9 cellular contexts compared by ENCODE assay signal in the genomic region with DNA sequence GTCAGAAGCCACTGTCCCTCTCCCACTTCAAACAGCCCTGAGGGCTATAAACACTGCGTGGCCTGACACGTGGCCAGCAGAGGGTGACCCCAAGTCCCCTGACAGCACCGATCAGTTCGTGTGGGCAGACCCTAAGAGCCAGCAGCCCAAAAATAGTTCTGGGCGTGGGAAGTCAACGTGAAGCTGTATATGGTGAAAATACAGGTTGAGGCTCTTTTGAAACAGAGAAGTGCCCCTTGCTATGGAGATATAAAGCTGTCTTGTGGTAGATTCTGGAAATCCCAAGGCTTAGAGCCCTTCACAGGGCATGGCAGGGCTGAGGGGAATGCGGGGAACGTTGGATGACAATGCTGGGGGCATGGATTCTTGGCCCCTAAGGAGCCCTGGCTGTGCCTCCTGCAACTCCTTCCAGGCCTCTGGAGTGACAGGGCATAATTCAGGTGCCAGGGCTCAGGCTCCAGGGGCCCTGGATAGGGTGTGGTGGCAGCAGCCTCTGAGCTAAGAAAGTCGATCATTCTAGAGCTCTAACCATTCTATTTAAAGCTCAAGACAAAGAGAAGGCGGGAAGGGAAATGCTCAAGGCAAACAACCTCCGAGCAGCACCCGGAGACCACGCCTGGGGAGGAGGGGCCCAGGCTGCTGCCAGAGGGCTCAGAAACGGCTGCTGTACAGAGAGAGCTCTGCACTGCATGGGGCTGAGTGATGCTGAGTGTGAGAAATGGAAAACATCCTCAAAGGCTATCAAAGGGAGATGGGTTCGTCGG.
DNase-seq lines count a peak whose midpoint lies in the region; ATAC-seq and TF ChIP-seq lines count a peak whose summit lies in the region.
"Had no signal": no experiment of that assay in that cellular context is flagged by ENCODE, and none has a peak within 500 bp of the region (broad histone marks: within the 10 kb centered on the region; RNA-seq: fewer than 3 reads in every experiment).

No MANE protein-coding gene starts in this region.

- peak; percentile 87 for ATAC-seq in HG03460 (IDR thresholded peaks at IDR 0.05; ENCODE audit: unreplicated experiment)

- POLR2A ChIA-PET in OCI-LY7 (lab: Charles Lee), result interaction anchor here (0.6 to 2.9 kb wide), 2 partner anchors 9 to 557 kb away, joined by 3 to 7 read pairs; no protein-coding TSS in a partner anchor

- H4K20me1 ChIP-seq in OCI-LY7 (ENCODE audit: insufficient read depth, low read length), result no peaks in the 10 kb centered on the region

- H3K79me2 ChIP-seq in OCI-LY7 (ENCODE audit: insufficient read depth, low read depth, low read length), result no peaks in the 10 kb centered on the region

- CTCF ChIA-PET in OCI-LY7 (lab: Charles Lee; ENCODE audit: unreplicated experiment), result no interaction called here

- H3K27ac ChIP-seq in OCI-LY7 (ENCODE audit: low read depth, low read length, poor library complexity, severe bottlenecking), result no peak overlapping the region

- H3K9me2 ChIP-seq in OCI-LY7 (ENCODE audit: insufficient read depth, low read length), result no peaks in the 10 kb centered on the region

- intact Hi-C loops in OCI-LY7 (cut with micrococcal nuclease; ENCODE audit: unreplicated experiment), result no loop called here

- peak; percentile 65 for DNase-seq in stimulated activated CD4-positive, alpha-beta T cell treated with anti-CD3 and anti-CD28 coated beads, Interleukin-12 subunit alpha, Interleukin-12 subunit beta, amount 100 ng/mL, for 4 hours
- no peak for DNase-seq in stimulated activated CD4-positive, alpha-beta T cell treated with anti-CD3 and anti-CD28 coated beads, Interleukin-2, amount 100 ng/mL, for 48 hours
- DNase-seq in OCI-LY7 (ENCODE audit: low spot score) (peak; percentile 76), activated gamma-delta T cell (lab: John Stamatoyannopoulos, UW) (peak; percentile 37), iPS-NIHi7 (ENCODE audit: extremely low spot score) (peak; percentile 76), HT-29 (ENCODE audit: low spot score) (no peak)
- DNase-seq in stimulated activated CD8-positive, alpha-beta memory T cell treated with anti-CD3 and anti-CD28 coated beads, Interleukin-12 subunit alpha, Interleukin-12 subunit beta, amount 100 ng/mL, for 1 hour (ENCODE audit: low read depth), result peak; percentile 71

- H3K4me2 ChIP-seq in OCI-LY7 (ENCODE audit: low read length), result peak overlapping the region; percentile 60

- no TSS peak for BruUV-seq in OCI-LY7 (replicated peaks; lab: Mats Ljungman, UMichigan)

- no peak for TF ChIP-seq CTCF in OCI-LY7 (conservative IDR thresholded peaks at IDR 0.05; ENCODE audit: low read length)

- peak overlapping the region; percentile 4 for H3K4me3 ChIP-seq in OCI-LY7 (ENCODE audit: low read depth, low read length, poor library complexity, severe bottlenecking)

- peaks cover 15% of the 10 kb centered on the region for H3K4me1 ChIP-seq in OCI-LY7 (ENCODE audit: insufficient read depth, low read length, poor library complexity, severe bottlenecking)

- H2AFZ ChIP-seq in OCI-LY7 (ENCODE audit: low read length), result peak overlapping the region; percentile 92

- no peaks in the 10 kb centered on the region for H3K9me3 ChIP-seq in OCI-LY7 (ENCODE audit: low read length)
- H3K9me3 ChIP-seq: Caco-2 had no signal

- H3K36me3 ChIP-seq in OCI-LY7 (ENCODE audit: insufficient read depth, low read length), result no peaks in the 10 kb centered on the region

Comparison
In these comparisons a context has a peak if more than half of its experiments do, and no peak if none do; other contexts are left out.
1. DNase-seq: peak in stimulated activated CD4-positive, alpha-beta T cell treated with anti-CD3 and anti-CD28 coated beads, Interleukin-12 subunit alpha, Interleukin-12 subunit beta, amount 100 ng/mL, for 4 hours (single experiment), OCI-LY7 (single experiment), activated gamma-delta T cell (single experiment), iPS-NIHi7 (single experiment) and stimulated activated CD8-positive, alpha-beta memory T cell treated with anti-CD3 and anti-CD28 coated beads, Interleukin-12 subunit alpha, Interleukin-12 subunit beta, amount 100 ng/mL, for 1 hour (single experiment); none in stimulated activated CD4-positive, alpha-beta T cell treated with anti-CD3 and anti-CD28 coated beads, Interleukin-2, amount 100 ng/mL, for 48 hours (0 of 2) and HT-29 (single experiment).